ENCODE assay signal across 1 cellular context in the genomic region with DNA sequence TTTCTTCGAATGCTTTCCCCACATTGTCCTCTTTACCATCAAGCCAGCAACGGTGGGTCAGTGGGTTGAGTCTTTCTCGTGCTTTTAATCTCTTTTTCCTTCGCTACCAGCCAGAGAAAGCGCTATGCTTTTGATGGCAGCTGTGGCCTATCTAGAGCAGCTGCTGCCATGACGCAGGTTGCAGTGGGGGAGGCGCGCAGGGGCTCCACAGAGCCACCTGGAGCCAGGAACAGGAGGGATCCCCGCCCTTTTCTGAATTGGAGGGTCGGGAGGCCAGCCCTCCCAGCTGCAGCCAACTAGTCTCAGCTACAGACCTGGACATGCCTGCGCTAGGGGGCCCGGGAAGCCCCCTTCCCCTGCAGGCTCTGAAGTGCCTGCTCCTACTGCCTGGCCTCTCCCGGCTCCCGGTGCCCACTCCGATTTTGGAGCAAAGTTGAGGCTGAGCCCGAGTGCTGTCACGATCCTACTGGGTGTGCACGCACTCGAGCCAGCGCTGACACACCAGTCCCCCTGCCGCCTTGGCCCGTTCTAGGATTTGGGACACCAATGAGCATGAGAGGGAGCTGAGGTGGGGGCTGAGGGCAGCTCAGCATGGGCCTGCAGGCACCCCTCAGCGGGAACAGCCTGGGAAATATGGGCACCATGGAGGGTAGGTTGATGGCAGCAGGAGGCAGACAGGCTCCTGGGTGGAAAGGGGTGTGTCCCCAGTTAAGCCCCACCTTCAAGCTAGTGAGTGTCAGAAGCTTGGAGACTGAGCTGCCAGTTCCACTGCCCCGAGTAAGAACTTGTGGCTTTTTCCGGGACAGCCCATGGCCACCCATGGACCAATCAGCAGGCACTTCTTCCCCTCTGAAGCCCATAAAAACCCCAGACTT.
TF ChIP-seq lines count a peak whose summit lies in the region.

No MANE protein-coding gene starts in this region.

TF ChIP-seq in HEK293, 187 proteins besides CTCF, POLR2A, EP300 and RAD21 (continued from another document):
- TF ChIP-seq ZNF785 (tag by site-specific recombination; IDR thresholded peaks at IDR 0.05) (no peak), GLI4 (tag by site-specific recombination; IDR thresholded peaks at IDR 0.05) (no peak), ZNF701 (tag by site-specific recombination; IDR thresholded peaks at IDR 0.05) (no peak)
TF ChIP-seq in HEK293: peak in this region for 4.
